2 cellular contexts compared by ENCODE assay signal in the genomic region with DNA sequence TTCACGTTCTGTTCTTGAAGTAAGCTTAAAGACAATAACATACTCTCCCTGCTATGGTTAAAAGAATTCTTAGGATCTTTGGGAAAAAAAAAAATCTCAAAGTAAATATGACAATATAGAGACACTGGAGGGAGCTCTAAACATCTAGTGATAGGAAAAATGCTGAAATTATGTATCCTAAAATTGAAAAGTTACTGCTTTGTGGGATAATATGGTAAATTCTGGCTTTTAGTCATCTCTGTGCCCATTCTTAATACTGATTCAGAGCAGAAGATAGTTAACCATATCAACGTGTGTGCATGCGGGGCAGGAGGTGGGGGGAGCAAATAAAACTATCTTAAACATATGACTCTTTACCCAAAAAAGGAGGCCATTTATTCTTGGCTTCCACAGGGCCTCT.
TF ChIP-seq lines count a peak whose summit lies in the region.

No MANE protein-coding gene starts in this region.

TF ChIP-seq in HEK293, 187 proteins besides CTCF, POLR2A, EP300 and RAD21:
- TF ChIP-seq ZNF654 (tag by site-specific recombination; IDR thresholded peaks at IDR 0.05; ENCODE audit: low read depth), result peak; percentile 34
- no peak for TF ChIP-seq ZNF837 (tag by site-specific recombination; IDR thresholded peaks at IDR 0.05)
TF ChIP-seq in HEK293: peak in this region for 1.

TF ChIP-seq in GM12878, 131 proteins besides CTCF, POLR2A, EP300 and RAD21:
- TF ChIP-seq SMC3 (IDR thresholded peaks at IDR 0.05; ENCODE audit: borderline replicate concordance, low read length), result peak; percentile 26; the same call in 1 of the 2 replicates
- no peak for TF ChIP-seq KLF5 (IDR thresholded peaks at IDR 0.05; ENCODE audit: partially characterized antibody)
